ENCODE assay signal across 1 cellular context in the genomic region with DNA sequence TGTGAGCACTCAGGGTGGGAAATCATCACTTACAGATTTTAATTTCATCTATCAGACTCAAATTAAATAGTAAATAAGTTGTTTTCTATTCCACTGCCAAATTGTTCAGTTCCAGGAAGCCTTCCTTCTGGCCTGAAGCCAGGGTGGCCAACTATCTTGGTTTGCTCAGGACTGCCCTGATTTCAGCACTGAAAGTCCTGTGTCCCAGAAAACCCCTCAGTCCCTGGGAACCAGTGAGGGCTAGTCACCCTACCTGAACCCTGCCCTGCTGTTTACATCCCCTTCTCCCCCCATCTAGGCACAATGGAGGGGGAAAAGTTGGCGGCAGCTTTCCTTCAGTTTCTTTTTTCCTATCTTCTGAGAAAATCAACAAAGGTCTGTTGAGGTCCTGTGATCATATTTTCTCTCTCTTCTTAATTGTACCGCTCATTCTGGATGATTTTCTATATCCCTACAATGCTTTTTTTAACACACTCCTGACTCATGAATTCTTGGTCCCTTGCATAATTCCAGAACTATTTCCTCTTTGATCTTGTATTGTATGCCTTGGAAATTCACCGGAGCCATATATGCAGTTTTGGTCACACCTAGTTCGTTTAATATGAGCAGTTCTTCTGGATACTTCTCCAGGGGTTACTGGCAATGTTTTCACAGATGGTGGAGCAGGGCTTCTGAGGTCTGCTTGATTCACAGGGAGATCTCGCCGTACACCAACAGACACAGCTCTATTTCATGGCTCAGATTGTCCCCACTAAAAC.
TF ChIP-seq lines count a peak whose summit lies in the region.

No MANE protein-coding gene starts in this region.

TF ChIP-seq in A549, 52 proteins besides CTCF, POLR2A, EP300 and RAD21 (continued from another document):
- TF ChIP-seq, protein P1, sequence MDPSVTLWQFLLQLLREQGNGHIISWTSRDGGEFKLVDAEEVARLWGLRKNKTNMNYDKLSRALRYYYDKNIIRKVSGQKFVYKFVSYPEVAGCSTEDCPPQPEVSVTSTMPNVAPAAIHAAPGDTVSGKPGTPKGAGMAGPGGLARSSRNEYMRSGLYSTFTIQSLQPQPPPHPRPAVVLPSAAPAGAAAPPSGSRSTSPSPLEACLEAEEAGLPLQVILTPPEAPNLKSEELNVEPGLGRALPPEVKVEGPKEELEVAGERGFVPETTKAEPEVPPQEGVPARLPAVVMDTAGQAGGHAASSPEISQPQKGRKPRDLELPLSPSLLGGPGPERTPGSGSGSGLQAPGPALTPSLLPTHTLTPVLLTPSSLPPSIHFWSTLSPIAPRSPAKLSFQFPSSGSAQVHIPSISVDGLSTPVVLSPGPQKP (IDR thresholded peaks at IDR 0.05; ENCODE audit: low read depth, low read length): no peak
- TF ChIP-seq, protein P2, sequence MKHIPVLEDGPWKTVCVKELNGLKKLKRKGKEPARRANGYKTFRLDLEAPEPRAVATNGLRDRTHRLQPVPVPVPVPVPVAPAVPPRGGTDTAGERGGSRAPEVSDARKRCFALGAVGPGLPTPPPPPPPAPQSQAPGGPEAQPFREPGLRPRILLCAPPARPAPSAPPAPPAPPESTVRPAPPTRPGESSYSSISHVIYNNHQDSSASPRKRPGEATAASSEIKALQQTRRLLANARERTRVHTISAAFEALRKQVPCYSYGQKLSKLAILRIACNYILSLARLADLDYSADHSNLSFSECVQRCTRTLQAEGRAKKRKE (CRISPR knock-in tag; IDR thresholded peaks at IDR 0.05; ENCODE audit: low read depth): no peak
- no peak for TF ChIP-seq HDAC2 (IDR thresholded peaks at IDR 0.05)
